ENCODE assay signal across 2 cellular contexts in the genomic region with DNA sequence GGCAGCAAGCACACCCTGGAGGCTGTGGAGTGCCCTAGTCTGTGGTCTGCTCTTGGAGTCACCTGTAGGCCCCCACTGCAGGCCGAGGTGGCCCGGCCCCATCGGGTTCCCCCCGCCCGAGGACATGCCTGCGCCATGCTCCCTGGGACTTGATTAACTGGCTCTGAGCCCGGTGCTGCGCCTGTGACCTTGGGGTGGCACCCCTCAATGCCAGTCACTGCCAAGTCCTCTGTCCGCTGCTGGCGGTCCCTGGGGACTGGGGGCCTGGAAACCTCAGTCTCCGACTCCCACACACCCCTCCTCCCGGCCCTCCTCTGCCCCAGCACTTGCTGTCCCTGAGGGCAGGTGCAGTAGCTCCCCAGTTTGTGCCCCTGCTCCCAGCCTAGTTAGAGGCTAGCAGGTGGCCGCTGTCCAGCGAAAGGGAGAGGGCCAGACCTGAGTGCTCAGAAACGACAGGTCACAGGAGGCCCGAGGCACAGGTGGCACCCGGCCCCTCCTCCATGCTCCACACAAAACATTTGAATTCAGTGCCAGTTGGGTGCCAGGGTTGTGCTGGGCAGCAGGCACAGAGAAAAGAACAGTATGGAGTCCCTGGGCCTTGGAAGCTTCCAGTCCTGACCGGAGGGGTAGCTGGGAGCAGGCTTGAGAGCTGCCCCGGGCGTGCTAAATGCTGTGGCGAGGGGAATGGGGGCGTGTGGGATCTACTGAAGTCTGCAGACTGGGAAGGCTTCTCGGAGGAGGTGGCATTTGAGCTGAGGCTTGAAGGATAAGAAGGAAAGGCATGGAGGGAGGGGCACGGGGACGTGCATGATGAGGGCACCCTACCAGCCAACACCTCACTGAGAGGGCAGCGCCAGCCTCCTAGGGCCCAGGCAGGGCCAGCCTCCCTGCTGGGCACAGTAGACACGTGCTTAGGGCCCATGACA.
TF ChIP-seq lines count a peak whose summit lies in the region.

No MANE protein-coding gene starts in this region.

TF ChIP-seq in A549, 52 proteins besides CTCF, POLR2A, EP300 and RAD21:
- TF ChIP-seq, protein P1, sequence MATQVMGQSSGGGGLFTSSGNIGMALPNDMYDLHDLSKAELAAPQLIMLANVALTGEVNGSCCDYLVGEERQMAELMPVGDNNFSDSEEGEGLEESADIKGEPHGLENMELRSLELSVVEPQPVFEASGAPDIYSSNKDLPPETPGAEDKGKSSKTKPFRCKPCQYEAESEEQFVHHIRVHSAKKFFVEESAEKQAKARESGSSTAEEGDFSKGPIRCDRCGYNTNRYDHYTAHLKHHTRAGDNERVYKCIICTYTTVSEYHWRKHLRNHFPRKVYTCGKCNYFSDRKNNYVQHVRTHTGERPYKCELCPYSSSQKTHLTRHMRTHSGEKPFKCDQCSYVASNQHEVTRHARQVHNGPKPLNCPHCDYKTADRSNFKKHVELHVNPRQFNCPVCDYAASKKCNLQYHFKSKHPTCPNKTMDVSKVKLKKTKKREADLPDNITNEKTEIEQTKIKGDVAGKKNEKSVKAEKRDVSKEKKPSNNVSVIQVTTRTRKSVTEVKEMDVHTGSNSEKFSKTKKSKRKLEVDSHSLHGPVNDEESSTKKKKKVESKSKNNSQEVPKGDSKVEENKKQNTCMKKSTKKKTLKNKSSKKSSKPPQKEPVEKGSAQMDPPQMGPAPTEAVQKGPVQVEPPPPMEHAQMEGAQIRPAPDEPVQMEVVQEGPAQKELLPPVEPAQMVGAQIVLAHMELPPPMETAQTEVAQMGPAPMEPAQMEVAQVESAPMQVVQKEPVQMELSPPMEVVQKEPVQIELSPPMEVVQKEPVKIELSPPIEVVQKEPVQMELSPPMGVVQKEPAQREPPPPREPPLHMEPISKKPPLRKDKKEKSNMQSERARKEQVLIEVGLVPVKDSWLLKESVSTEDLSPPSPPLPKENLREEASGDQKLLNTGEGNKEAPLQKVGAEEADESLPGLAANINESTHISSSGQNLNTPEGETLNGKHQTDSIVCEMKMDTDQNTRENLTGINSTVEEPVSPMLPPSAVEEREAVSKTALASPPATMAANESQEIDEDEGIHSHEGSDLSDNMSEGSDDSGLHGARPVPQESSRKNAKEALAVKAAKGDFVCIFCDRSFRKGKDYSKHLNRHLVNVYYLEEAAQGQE (IDR thresholded peaks at IDR 0.05): no peak
- TF ChIP-seq FOSL2 (IDR thresholded peaks at IDR 0.05) (no peak), FOSL2 (CRISPR knock-in tag; IDR thresholded peaks at IDR 0.05) (no peak), ZSCAN20 (CRISPR knock-in tag; IDR thresholded peaks at IDR 0.05) (no peak), POLR2AphosphoS2 (conservative IDR thresholded peaks at IDR 0.05; ENCODE audit: low read length) (no peak), ZFP36 (IDR thresholded peaks at IDR 0.05; ENCODE audit: borderline replicate concordance, partially characterized antibody) (peak; percentile 81), CBX8 (IDR thresholded peaks at IDR 0.05) (no peak)
- TF ChIP-seq, protein P2, sequence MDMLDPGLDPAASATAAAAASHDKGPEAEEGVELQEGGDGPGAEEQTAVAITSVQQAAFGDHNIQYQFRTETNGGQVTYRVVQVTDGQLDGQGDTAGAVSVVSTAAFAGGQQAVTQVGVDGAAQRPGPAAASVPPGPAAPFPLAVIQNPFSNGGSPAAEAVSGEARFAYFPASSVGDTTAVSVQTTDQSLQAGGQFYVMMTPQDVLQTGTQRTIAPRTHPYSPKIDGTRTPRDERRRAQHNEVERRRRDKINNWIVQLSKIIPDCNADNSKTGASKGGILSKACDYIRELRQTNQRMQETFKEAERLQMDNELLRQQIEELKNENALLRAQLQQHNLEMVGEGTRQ (IDR thresholded peaks at IDR 0.05): no peak

TF ChIP-seq in Ishikawa, 13 proteins besides CTCF, POLR2A, EP300 and RAD21:
- TF ChIP-seq, protein P1 (IDR thresholded peaks at IDR 0.05; ENCODE audit: low read depth): peak; percentile 44; the same call in 1 of the 2 replicates
- no peak for TF ChIP-seq TCF12 (IDR thresholded peaks at IDR 0.05; ENCODE audit: low read depth)
TF ChIP-seq in Ishikawa: peak in this region for 1.
